ENCODE assay signal across 24 cellular contexts in genomic region chr7:134075799-134076198, GRCh38. TPM values are rescaled to one million over a fixed set of nuclear protein-coding genes. Genes with fewer than 3 reads are reported as not detected.
A peak's percentile ranks its signal among the peaks of the same experiment; 100 is the strongest.
DNase-seq lines count a peak whose midpoint lies in the region; ATAC-seq, FAIRE-seq and TF ChIP-seq lines count a peak whose summit lies in the region.
"Had no signal": no experiment of that assay in that cellular context is flagged by ENCODE, and none has a peak within 500 bp of the region (broad histone marks: within the 10 kb centered on the region; RNA-seq: fewer than 3 reads in every experiment).

No MANE protein-coding gene starts in this region.

- no peak overlapping the region for H3K27ac ChIP-seq in K562 (ENCODE audit: extremely low read depth, low read depth, low read length)
- H3K27ac ChIP-seq in ascending aorta, result no peak overlapping the region
- H3K27ac ChIP-seq: BLaER1 treated with 17β-estradiol and CSF1 and Interleukin-3, amounts not matched to agents 10 nM and 100 nM; C4-2B had no signal

- H3K36me3 Mint-ChIP-seq in T-helper 17 cell (ENCODE audit: low read depth), result peaks cover 5% of the 10 kb centered on the region
- peaks cover 43% of the 10 kb centered on the region for H3K36me3 Mint-ChIP-seq in endothelial cell (ENCODE audit: low read depth, unreplicated experiment)
- peaks cover 10% of the 10 kb centered on the region for H3K36me3 Mint-ChIP-seq in osteocyte (ENCODE audit: unreplicated experiment)

- CTCF ChIA-PET in K562 (lab: Yijun Ruan, JAX; ENCODE audit: low intra/inter-chr PET ratio), result no interaction called here

- H3K9me3 Mint-ChIP-seq in endothelial cell (ENCODE audit: unreplicated experiment) (peaks cover 4% of the 10 kb centered on the region), osteocyte (ENCODE audit: unreplicated experiment) (peaks cover 11% of the 10 kb centered on the region)

- no TSS peak for BruUV-seq in K562 (replicated peaks; lab: Mats Ljungman, UMichigan)

- no peaks in the 10 kb centered on the region for H3K9me1 ChIP-seq in K562 (ENCODE audit: control insufficient read depth, insufficient read depth, low read length)

- H3K27me3 Mint-ChIP-seq in T-helper 17 cell, result no peaks in the 10 kb centered on the region
- peaks cover 5% of the 10 kb centered on the region for H3K27me3 Mint-ChIP-seq in endothelial cell (ENCODE audit: unreplicated experiment)
- H3K27me3 Mint-ChIP-seq in osteocyte (ENCODE audit: unreplicated experiment), result no peaks in the 10 kb centered on the region
- H3K27me3 Mint-ChIP-seq: CD4-positive, alpha-beta T cell had no signal

- H3K9me3 ChIP-seq in T-helper 17 cell (ENCODE audit: control insufficient read depth, low read length, poor library complexity, severe bottlenecking) (no peaks in the 10 kb centered on the region), K562 (replicated peaks; ENCODE audit: control insufficient read depth, insufficient read depth, low read depth, low read length) (no peaks in the 10 kb centered on the region; the same call in 1 of the 2 replicates), ascending aorta (no peaks in the 10 kb centered on the region)
- H3K9me3 ChIP-seq: Caco-2 had no signal

- POLR2A ChIA-PET in K562 (lab: Yijun Ruan, JAX), result no interaction called here

- WGBS in K562 (ENCODE audit: insufficient coverage, low coverage, missing lambda C conversion rate), result 33% methylated on average over 1 of the region's 1 CpG

- no peak overlapping the region for H3K9ac ChIP-seq in K562 (ENCODE audit: insufficient read depth in 1 of 2, low read depth in 2 of 2, low read length in 2 of 2)
- H3K9ac ChIP-seq: BLaER1 treated with 17β-estradiol and CSF1 and Interleukin-3, amounts not matched to agents 10 nM and 100 nM had no signal

- no peak for TF ChIP-seq EP300 in K562 (IDR thresholded peaks at IDR 0.05; ENCODE audit: low read length)

- no peaks in the 10 kb centered on the region for H3K27me3 ChIP-seq in K562 (ENCODE audit: control insufficient read depth in 2 of 2, insufficient read depth in 2 of 2, low read length in 2 of 2)
- no peaks in the 10 kb centered on the region for H3K27me3 ChIP-seq in ascending aorta
- H3K27me3 ChIP-seq: BLaER1 treated with 17β-estradiol and CSF1 and Interleukin-3, amounts not matched to agents 10 nM and 100 nM had no signal

- no peak for FAIRE-seq in K562 (lab: Jason Lieb, UNC)
- FAIRE-seq: A204.1, D721Med, G401.6, GM12878, GM12892, GM18507 had no signal

- H3K4me1 Mint-ChIP-seq in T-helper 17 cell, result no peaks in the 10 kb centered on the region
- H3K4me1 Mint-ChIP-seq in endothelial cell (ENCODE audit: unreplicated experiment), result peaks cover 15% of the 10 kb centered on the region
- H3K4me1 Mint-ChIP-seq in osteocyte (ENCODE audit: unreplicated experiment), result no peaks in the 10 kb centered on the region

- no peak overlapping the region for H3K27ac Mint-ChIP-seq in T-helper 17 cell
- H3K27ac Mint-ChIP-seq in endothelial cell (ENCODE audit: unreplicated experiment), result no peak overlapping the region
- H3K27ac Mint-ChIP-seq in osteocyte (ENCODE audit: unreplicated experiment), result no peak overlapping the region
- H3K27ac Mint-ChIP-seq: CD4-positive, alpha-beta T cell; CD8-positive, alpha-beta T cell had no signal

- H3K4me3 Mint-ChIP-seq in T-helper 17 cell (peak overlapping the region; percentile 5), endothelial cell (ENCODE audit: unreplicated experiment) (peak overlapping the region; percentile 49), osteocyte (ENCODE audit: unreplicated experiment) (no peak overlapping the region)
- H3K4me3 Mint-ChIP-seq: CD4-positive, alpha-beta T cell; CD8-positive, alpha-beta T cell had no signal

- TF ChIP-seq CTCF in K562 (IDR thresholded peaks at IDR 0.05 in 2 of 3, conservative IDR thresholded peaks at IDR 0.05 in 1 of 3; ENCODE audit: insufficient read depth in 2 of 3, low read depth in 1 of 3, low read length in 3 of 3) (no peak), endothelial cell (IDR thresholded peaks at IDR 0.05; ENCODE audit: unreplicated experiment) (no peak), osteocyte (IDR thresholded peaks at IDR 0.05) (no peak), ascending aorta (IDR thresholded peaks at IDR 0.05) (no peak)

- no peak overlapping the region for H3K4me2 ChIP-seq in K562 (ENCODE audit: insufficient read depth, low read length)
- H3K4me2 ChIP-seq: BLaER1 treated with 17β-estradiol and CSF1 and Interleukin-3, amounts not matched to agents 10 nM and 100 nM had no signal

- H2AFZ ChIP-seq in K562 (ENCODE audit: low read depth, low read length), result no peak overlapping the region

- no peak for TF ChIP-seq POLR2A in K562 (conservative IDR thresholded peaks at IDR 0.05)

- ATAC-seq in T-helper 17 cell (no peak), K562 (no peak), GM21423 (IDR thresholded peaks at IDR 0.05; ENCODE audit: unreplicated experiment) (no peak)
- ATAC-seq: CD8-positive, alpha-beta T cell; GM12878 had no signal

- in situ Hi-C loops in K562 (cut with MboI), result no loop called here

- DNase-seq in T-helper 17 cell (no peak), K562 (ENCODE audit: extremely low read depth in 1 of 4, low spot score in 3 of 4) (no peak), endothelial cell (ENCODE audit: low spot score) (no peak), osteocyte (ENCODE audit: extremely low spot score, unreplicated experiment) (peak; percentile 49), ascending aorta (ENCODE audit: low spot score in 2 of 2) (no peak), OCI-M2 (lab: John Stamatoyannopoulos, UW; ENCODE audit: unreplicated experiment) (no peak), GDM1 (lab: John Stamatoyannopoulos, UW) (no peak)
- DNase-seq: 8988T; ACHN; Caco-2; Calu3; CD4-positive, alpha-beta T cell; CD8-positive, alpha-beta T cell; DMS79 treated with DMSO at 0.1 percent for 48 hours had no signal

- H3K4me1 ChIP-seq in K562 (replicated peaks in 1 of 2; ENCODE audit: control insufficient read depth in 2 of 2, insufficient read depth in 2 of 2, low read length in 2 of 2), result peaks cover 0 to 16% of the 10 kb centered on the region in 2 experiments; a peak in 3 of 5 replicates
- H3K4me1 ChIP-seq in ascending aorta, result no peaks in the 10 kb centered on the region
- H3K4me1 ChIP-seq: BLaER1 treated with 17β-estradiol and CSF1 and Interleukin-3, amounts not matched to agents 10 nM and 100 nM had no signal

- H4K20me1 ChIP-seq in K562 (replicated peaks; ENCODE audit: control insufficient read depth, insufficient read depth, low read length), result no peaks in the 10 kb centered on the region
- H4K20me1 ChIP-seq: BLaER1 treated with 17β-estradiol and CSF1 and Interleukin-3, amounts not matched to agents 10 nM and 100 nM had no signal

- no peak for TF ChIP-seq RAD21 in K562 (CRISPR knock-in tag; conservative IDR thresholded peaks at IDR 0.05 in 1 of 2, IDR thresholded peaks at IDR 0.05 in 1 of 2)

- no peaks in the 10 kb centered on the region for H3K36me3 ChIP-seq in K562 (ENCODE audit: control insufficient read depth, insufficient read depth, low read length)
- H3K36me3 ChIP-seq in ascending aorta, result no peaks in the 10 kb centered on the region

- intact Hi-C loops in K562 (cut with micrococcal nuclease) (no loop called here), ascending aorta (cut with DNase I) (no loop called here)

- H3K79me2 ChIP-seq in K562 (ENCODE audit: control insufficient read depth, insufficient read depth, low read length), result no peaks in the 10 kb centered on the region

- H3K4me3 ChIP-seq in K562 (no peak overlapping the region), ascending aorta (no peak overlapping the region)
- H3K4me3 ChIP-seq: BLaER1 treated with 17β-estradiol and CSF1 and Interleukin-3, amounts not matched to agents 10 nM and 100 nM; GM12878 had no signal

TF ChIP-seq in K562, 482 proteins besides CTCF, POLR2A, EP300 and RAD21 (continues in another document):
- TF ChIP-seq STAG1 (CRISPR knock-in tag; IDR thresholded peaks at IDR 0.05; ENCODE audit: borderline replicate concordance), result no peak
- no peak for TF ChIP-seq IRF9 (tag; IDR thresholded peaks at IDR 0.05)

RNA-seq across cellular contexts. Expression of gene LRGUK, which starts 51.3 kb away (rescaled TPM):
- total RNA-seq in T-helper 17 cell, result under 1 TPM; 0.57 to 0.60 TPM
- total RNA-seq in K562 (2011; cell fraction: chromatin; rRNA removed; ENCODE audit: low replicate concordance), result 0.56 and 0.60 TPM in 2 replicates
- 0.17 and 0.53 TPM in 2 replicates for total RNA-seq in K562 (2011; cell fraction: nucleolus; rRNA removed)
- total RNA-seq in K562 (2011; cell fraction: nucleoplasm; rRNA removed), result 1.3 TPM in 1 of 2 replicates, not detected in the other
- 0.18 and 0.24 TPM in 2 replicates for total RNA-seq in K562 (2014; rRNA removed)
- total RNA-seq in K562 (2014; rRNA removed; fragmentation: Illumina TruSeq; extraction: Trizol), result 0.18 and 0.22 TPM in 2 replicates
- 0.26 and 0.33 TPM in 2 replicates for total RNA-seq in K562 (2015; rRNA removed; fragmentation: Illumina TruSeq; extraction: Trizol)
- total RNA-seq in K562 (2021), result 0.13 TPM in 2 replicates
- polyA plus RNA-seq in K562 (2011; rRNA removed), result 0.15 and 0.21 TPM in 2 replicates
- polyA plus RNA-seq in K562 (2011; cell fraction: cytosol; rRNA removed), result 0.01 and 0.09 TPM in 2 replicates
- polyA plus RNA-seq in K562 (2011; cell fraction: nucleus; rRNA removed), result 0.43 and 0.46 TPM in 2 replicates
- polyA plus RNA-seq in K562 (2012), result 0.10 and 0.33 TPM in 2 replicates
- polyA plus RNA-seq in K562 (2014; fragmentation: Illumina TruSeq; extraction: Trizol), result 0.18 and 0.21 TPM in 2 replicates
- polyA plus RNA-seq in K562 (2014; fragmentation: Nextera tagmentation; extraction: Ambion mirVana), result under 1 TPM; 0.04 TPM
- 0.07 and 0.16 TPM in 2 replicates for polyA plus RNA-seq in K562 (2014; rRNA removed)
- 0.42 and 1.2 TPM in 2 replicates for polyA minus RNA-seq in K562 (2011; rRNA and poly(A)+ RNA removed)
- polyA minus RNA-seq in K562 (2011; cell fraction: cytosol; rRNA and poly(A)+ RNA removed), result not detected in 2 replicates
- 0.33 and 1.3 TPM in 2 replicates for polyA minus RNA-seq in K562 (2011; cell fraction: nucleus; rRNA and poly(A)+ RNA removed)
- 0.64 TPM for total RNA-seq in endothelial cell (ENCODE audit: unreplicated experiment)
- 0.13 and 0.30 TPM in 2 replicates for total RNA-seq in osteocyte
- total RNA-seq in ascending aorta, result not detected
- polyA plus RNA-seq: BJ had no signal
